ENCODE assay signal across 9 cellular contexts in genomic region chr4:105714071-105714521, GRCh38. TPM values are rescaled to one million over a fixed set of nuclear protein-coding genes. Genes with fewer than 3 reads are reported as not detected.
DNase-seq lines count a peak whose midpoint lies in the region; ATAC-seq, FAIRE-seq and TF ChIP-seq lines count a peak whose summit lies in the region.
"Had no signal": no experiment of that assay in that cellular context is flagged by ENCODE, and none has a peak within 500 bp of the region (broad histone marks: within the 10 kb centered on the region; RNA-seq: fewer than 3 reads in every experiment).

No MANE protein-coding gene starts in this region.

- no peak overlapping the region for H2BK12ac ChIP-seq in H9 (ENCODE audit: insufficient read length, low read depth, low read length)

- no peak for TF ChIP-seq POLR2A in GM12878 (IDR thresholded peaks at IDR 0.05; ENCODE audit: low read depth, low read length)

- H2BK5ac ChIP-seq in H9 (ENCODE audit: insufficient read length, low read length): no peak overlapping the region

- H3K14ac ChIP-seq in H9 (ENCODE audit: insufficient read depth, low read length): no peak overlapping the region

- peak overlapping the region; percentile 71 for H3K27ac ChIP-seq in GM12878 (ENCODE audit: control insufficient read depth, insufficient read depth)
- H3K27ac ChIP-seq in H9 (ENCODE audit: insufficient read length, low read depth, low read length): no peak overlapping the region

- RAD21 ChIA-PET in GM12878 (lab: Charles Lee; ENCODE audit: unreplicated experiment): interaction anchor here (1.0 to 3.7 kb wide), 16 partner anchors 8 to 241 kb away, joined by 3 to 46 read pairs (median 4); partner anchors contain the start of gene PPA2

- no peak overlapping the region for H2BK15ac ChIP-seq in H9 (ENCODE audit: low read depth, low read length)

- no peak overlapping the region for H3K4me3 Mint-ChIP-seq in activated T-cell treated with anti-CD3 and anti-CD28 coated beads, Interleukin-2, amount 50 U/mL, for 72 hours
- no peak overlapping the region for H3K4me3 Mint-ChIP-seq in H9
- H3K4me3 Mint-ChIP-seq: CD4-positive, alpha-beta memory T cell had no signal

- BruUV-seq in GM12878 (replicated peaks; lab: Mats Ljungman, UMichigan): no TSS peak

- no peaks in the 10 kb centered on the region for H3K23me2 ChIP-seq in H9 (ENCODE audit: insufficient read length, low read depth, low read length, poor library complexity, severe bottlenecking)

- peaks cover 2% of the 10 kb centered on the region in 2 donors for H3K36me3 Mint-ChIP-seq in activated T-cell treated with anti-CD3 and anti-CD28 coated beads, Interleukin-2, amount 50 U/mL, for 72 hours (ENCODE audit: insufficient read depth in 2 of 2)
- H3K36me3 Mint-ChIP-seq in H9 (ENCODE audit: insufficient read depth in 1 of 3, low read depth in 3 of 3): peaks cover 9 to 20% (median 12%) of the 10 kb centered on the region in 3 experiments

- no peak overlapping the region for H2BK120ac ChIP-seq in H9 (ENCODE audit: low read depth, low read length, poor library complexity, severe bottlenecking)

- no peak overlapping the region for H3K18ac ChIP-seq in H9 (ENCODE audit: insufficient read length, low read depth, low read length)

- no peak for TF ChIP-seq EP300 in GM12878 (IDR thresholded peaks at IDR 0.05; ENCODE audit: borderline replicate concordance in 1 of 2, control insufficient read depth in 1 of 2, low read depth in 2 of 2, low read length in 2 of 2)

- H3K9me3 ChIP-seq in GM12878 (replicated peaks; ENCODE audit: control insufficient read depth, insufficient read depth, low read length): no peaks in the 10 kb centered on the region; the same call in 2 of the 3 replicates
- H3K9me3 ChIP-seq in H9 (ENCODE audit: control insufficient read depth, low read depth, low read length): no peaks in the 10 kb centered on the region

- no peak overlapping the region for H3K4ac ChIP-seq in H9 (ENCODE audit: low read depth, low read length)

- no peak overlapping the region for H4K91ac ChIP-seq in H9 (ENCODE audit: insufficient read length, low read depth, low read length)

- WGBS in GM12878 (ENCODE audit: insufficient coverage, insufficient replicate concordance, low lambda C conversion rate, missing lambda C conversion rate): 11% methylated on average over 5 of the region's 5 CpGs
- WGBS in H9 (ENCODE audit: extremely low coverage, insufficient read length, low lambda C conversion rate): no CpG with 5 or more reads among the region's 5 CpGs

- H4K5ac ChIP-seq in H9 (ENCODE audit: insufficient read length, low read depth, low read length): no peak overlapping the region

- SMC1A ChIA-PET in GM12878 (lab: Charles Lee; ENCODE audit: uncharacterized antibody, unreplicated experiment): interaction anchor here (0.6 to 3.0 kb wide), 22 partner anchors 9 to 1053 kb away, joined by 3 to 29 read pairs (median 6); partner anchors contain the start of gene PPA2

- H3K4me2 ChIP-seq in GM12878 (ENCODE audit: control insufficient read depth, insufficient read depth) (peak overlapping the region; percentile 61), H9 (ENCODE audit: insufficient read depth, insufficient read length, low read length) (no peak overlapping the region)

- H3K4me1 Mint-ChIP-seq in activated T-cell treated with anti-CD3 and anti-CD28 coated beads, Interleukin-2, amount 50 U/mL, for 72 hours (ENCODE audit: low read depth): no peaks in the 10 kb centered on the region
- peaks cover 2 to 4% of the 10 kb centered on the region in 2 experiments; a peak in 2 of 4 replicates for H3K4me1 Mint-ChIP-seq in H9

- intact Hi-C loops in GM12878 (cut with micrococcal nuclease; ENCODE audit: unreplicated experiment): loop anchor here (2.0 to 10.0 kb wide), 2 partner anchors 119 to 569 kb away; partner anchors contain the start of gene TET2
- intact Hi-C loops in posterior vena cava (cut with DNase I): no loop called here

- H3K4me3 ChIP-seq in GM12878: peak overlapping the region; percentile 90

- H3T11ph ChIP-seq in H9 (ENCODE audit: low read length): no peak overlapping the region

- no peak for TF ChIP-seq RAD21 in GM12878 (IDR thresholded peaks at IDR 0.05; ENCODE audit: insufficient read depth, low read depth, low read length)

- CTCF ChIA-PET in GM12878 (lab: Yijun Ruan, JAX): interaction anchor here (0.6 to 7.0 kb wide), 20 partner anchors 8 to 573 kb away, joined by 3 to 106 read pairs (median 4); partner anchors contain the start of gene PPA2

- H3K79me1 ChIP-seq in H9 (ENCODE audit: insufficient read depth, low read depth, low read length, poor library complexity, severe bottlenecking): no peaks in the 10 kb centered on the region

- H4K8ac ChIP-seq in H9 (replicated peaks; ENCODE audit: insufficient read length, low read depth, low read length): no peak overlapping the region

- DNase-seq in AML-193 (lab: John Stamatoyannopoulos, UW): peak; percentile 84 to 89
- no peak for DNase-seq in GM12878 (ENCODE audit: low read depth, low spot score)
- DNase-seq in posterior vena cava (ENCODE audit: low spot score): no peak
- no peak for DNase-seq in DMS79 (lab: John Stamatoyannopoulos, UW)
- DNase-seq in activated T-cell treated with anti-CD3 and anti-CD28 coated beads, Interleukin-2, amount 50 U/mL, for 72 hours: no peak
- DNase-seq in H9: no peak
- DNase-seq: CD4-positive, alpha-beta memory T cell had no signal

- H2AFZ ChIP-seq in GM12878 (ENCODE audit: control insufficient read depth, low read depth, low read length): peak overlapping the region; percentile 79
- H2AFZ ChIP-seq in H9 (ENCODE audit: low read length): no peak overlapping the region

- H4K20me1 ChIP-seq in GM12878 (ENCODE audit: control insufficient read depth, insufficient read depth): no peaks in the 10 kb centered on the region
- no peaks in the 10 kb centered on the region for H4K20me1 ChIP-seq in H9 (ENCODE audit: control insufficient read depth, insufficient read depth, insufficient read length)

- H3K56ac ChIP-seq in H9 (ENCODE audit: insufficient read length, low read depth, low read length): no peak overlapping the region

- no peaks in the 10 kb centered on the region for H3K9me3 Mint-ChIP-seq in activated T-cell treated with anti-CD3 and anti-CD28 coated beads, Interleukin-2, amount 50 U/mL, for 72 hours
- peaks cover 6 to 7% of the 10 kb centered on the region in 2 experiments; a peak in 3 of 5 replicates for H3K9me3 Mint-ChIP-seq in H9
- H3K9me3 Mint-ChIP-seq: CD4-positive, alpha-beta memory T cell had no signal

- peak; percentile 60 for ATAC-seq in GM21360 (IDR thresholded peaks at IDR 0.05; ENCODE audit: unreplicated experiment)
- peak; percentile 57 for ATAC-seq in HG03521 (IDR thresholded peaks at IDR 0.05; ENCODE audit: unreplicated experiment)
- peak; percentile 57 for ATAC-seq in GM12878
- no peak for ATAC-seq in activated T-cell treated with anti-CD3 and anti-CD28 coated beads, Interleukin-2, amount 50 U/mL, for 72 hours (replicated peaks in 1 of 2)

- in situ Hi-C loops in GM12878 (cut with MboI): no loop called here

- H3K27me3 Mint-ChIP-seq in activated T-cell treated with anti-CD3 and anti-CD28 coated beads, Interleukin-2, amount 50 U/mL, for 72 hours (ENCODE audit: low read depth): no peaks in the 10 kb centered on the region
- H3K27me3 Mint-ChIP-seq in H9 (ENCODE audit: low read depth): no peaks in the 10 kb centered on the region
- H3K27me3 Mint-ChIP-seq: CD4-positive, alpha-beta memory T cell had no signal

- H3K23ac ChIP-seq in H9 (ENCODE audit: insufficient read length, low read depth, low read length): no peak overlapping the region

- no peak for TF ChIP-seq CTCF in GM12878 (IDR thresholded peaks at IDR 0.05 in 2 of 3, conservative IDR thresholded peaks at IDR 0.05 in 1 of 3; ENCODE audit: control insufficient read depth in 2 of 3, extremely low read depth in 1 of 3, insufficient read depth in 1 of 3, low read depth in 3 of 3, low read length in 3 of 3)
- TF ChIP-seq CTCF in H9 (conservative IDR thresholded peaks at IDR 0.05): no peak

- POLR2A ChIA-PET in GM12878 (lab: Charles Lee): interaction anchor here (0.7 to 1.3 kb wide), 2 partner anchors 144 to 241 kb away, joined by 4 to 5 read pairs; partner anchors contain the start of gene PPA2

- H3K9ac ChIP-seq in GM12878 (ENCODE audit: control insufficient read depth, insufficient read depth, low read length): peak overlapping the region; percentile 47; the same call in 1 of the 2 replicates
- H3K9ac ChIP-seq in H9 (ENCODE audit: extremely low read depth, insufficient read length, low read length): no peak overlapping the region

- H2AK5ac ChIP-seq in H9 (ENCODE audit: insufficient read length, low read length): no peak overlapping the region

- H3K27me3 ChIP-seq in GM12878 (replicated peaks in 1 of 2; ENCODE audit: control insufficient read depth in 2 of 2, insufficient read depth in 2 of 2, low read length in 1 of 2): no peaks in the 10 kb centered on the region
- no peaks in the 10 kb centered on the region for H3K27me3 ChIP-seq in H9 (ENCODE audit: insufficient read depth, low read length)

- peaks cover 0 to 3% of the 10 kb centered on the region in 2 experiments; a peak in 1 of 4 replicates for H3K36me3 ChIP-seq in GM12878 (ENCODE audit: control insufficient read depth in 2 of 2, insufficient read depth in 2 of 2, low read length in 1 of 2)

- no peak overlapping the region for H2BK20ac ChIP-seq in H9 (ENCODE audit: low read depth, low read length, poor library complexity, severe bottlenecking)

- no peak for FAIRE-seq in GM12878 (lab: Jason Lieb, UNC)

- H3K79me2 ChIP-seq in GM12878 (ENCODE audit: control insufficient read depth, insufficient read depth, low read length) (peaks cover 38% of the 10 kb centered on the region), H9 (ENCODE audit: insufficient read depth, low read length) (no peaks in the 10 kb centered on the region; the same call in 1 of the 2 replicates)

- H3K27ac Mint-ChIP-seq in activated T-cell treated with anti-CD3 and anti-CD28 coated beads, Interleukin-2, amount 50 U/mL, for 72 hours: no peak overlapping the region
- H3K27ac Mint-ChIP-seq in H9: no peak overlapping the region

- H3K4me1 ChIP-seq in GM12878 (ENCODE audit: control insufficient read depth, insufficient read depth, low read length) (peaks cover 3% of the 10 kb centered on the region; the same call in 1 of the 2 replicates), H9 (ENCODE audit: insufficient read depth, low read length) (no peaks in the 10 kb centered on the region)

RNA-seq across cellular contexts. Expression of gene GSTCD, which starts 5.5 kb away (rescaled TPM):
- total RNA-seq in GM12878 (2013; cell fraction: nucleolus; rRNA removed): 63.8 and 64.3 TPM in 2 replicates
- total RNA-seq in GM12878 (2014; rRNA removed): 14.9 and 16.2 TPM in 2 replicates
- total RNA-seq in GM12878 (2014; rRNA removed; fragmentation: Illumina TruSeq; extraction: Trizol): 18.6 and 19.5 TPM in 2 replicates
- total RNA-seq in GM12878 (2021): 19.9 and 20.4 TPM in 2 replicates
- polyA plus RNA-seq in GM12878 (2011; ENCODE audit: low read depth): 4.1 TPM
- 28.4 and 39.4 TPM in 2 replicates for polyA plus RNA-seq in GM12878 (2011; rRNA removed)
- 11.1 and 11.6 TPM in 2 replicates for polyA plus RNA-seq in GM12878 (2011; cell fraction: cytosol; rRNA removed)
- 12.3 and 14.6 TPM in 2 replicates for polyA plus RNA-seq in GM12878 (2011; cell fraction: nucleus; rRNA removed)
- polyA plus RNA-seq in GM12878 (2012): 3.9 and 6.5 TPM in 2 replicates
- 16.1 and 18.0 TPM in 2 replicates for polyA plus RNA-seq in GM12878 (2014; fragmentation: Illumina TruSeq; extraction: Trizol)
- polyA plus RNA-seq in GM12878 (2014; fragmentation: Nextera tagmentation; extraction: Ambion mirVana): 1 to 10 TPM; 4.3 to 5.7 TPM
- polyA plus RNA-seq in GM12878 (2014; rRNA removed): 10.6 and 12.0 TPM in 2 replicates
- 10 to 100 TPM; 10.6 to 13.3 TPM for polyA plus RNA-seq in GM12878 (2016; fragmentation: Nextera tagmentation; extraction: Ambion mirVana)
- 23.1 and 26.7 TPM in 2 replicates for polyA minus RNA-seq in GM12878 (2011; rRNA and poly(A)+ RNA removed)
- polyA minus RNA-seq in GM12878 (2011; cell fraction: cytosol; rRNA and poly(A)+ RNA removed): 11.2 and 13.5 TPM in 2 replicates
- polyA minus RNA-seq in GM12878 (2011; cell fraction: nucleus; rRNA and poly(A)+ RNA removed): 28.7 and 40.2 TPM in 2 replicates
- total RNA-seq in posterior vena cava: 10 to 100 TPM in 1 of 2 donors, 1 to 10 TPM in 1; 7.8 to 14.0 TPM
- total RNA-seq in activated T-cell treated with anti-CD3 and anti-CD28 coated beads, Interleukin-2, amount 50 U/mL, for 72 hours: 10 to 100 TPM; 14.7 to 14.8 TPM
- total RNA-seq in H9 (2021): 16.2 and 17.9 TPM in 2 replicates

RNA-seq across cellular contexts. Expression of gene INTS12, which starts 5.6 kb away (rescaled TPM):
- total RNA-seq in GM12878 (2013; cell fraction: nucleolus; rRNA removed): 34.6 and 41.0 TPM in 2 replicates
- total RNA-seq in GM12878 (2014; rRNA removed) (29.6 and 30.5 TPM in 2 replicates), GM12878 (2014; rRNA removed; fragmentation: Illumina TruSeq; extraction: Trizol) (28.8 and 29.4 TPM in 2 replicates), GM12878 (2021) (23.7 and 24.2 TPM in 2 replicates), posterior vena cava (10 to 100 TPM; 20.1 to 20.4 TPM), H9 (2021) (14.5 and 15.6 TPM in 2 replicates)
- polyA plus RNA-seq in GM12878 (2011; ENCODE audit: low read depth): 23.3 TPM
- polyA plus RNA-seq in GM12878 (2011; rRNA removed) (41.0 and 46.9 TPM in 2 replicates), GM12878 (2014; fragmentation: Illumina TruSeq; extraction: Trizol) (52.4 and 55.8 TPM in 2 replicates), GM12878 (2014; fragmentation: Nextera tagmentation; extraction: Ambion mirVana) (10 to 100 TPM; 40.4 to 43.9 TPM), GM12878 (2014; rRNA removed) (28.3 and 34.9 TPM in 2 replicates), GM12878 (2016; fragmentation: Nextera tagmentation; extraction: Ambion mirVana) (10 to 100 TPM; 34.2 to 39.6 TPM)
- 25.5 and 31.1 TPM in 2 replicates for polyA plus RNA-seq in GM12878 (2011; cell fraction: cytosol; rRNA removed)
- polyA plus RNA-seq in GM12878 (2011; cell fraction: nucleus; rRNA removed): 32.6 and 35.2 TPM in 2 replicates
- 24.2 and 29.0 TPM in 2 replicates for polyA plus RNA-seq in GM12878 (2012)
- 38.8 and 50.5 TPM in 2 replicates for polyA minus RNA-seq in GM12878 (2011; rRNA and poly(A)+ RNA removed)
- 8.7 and 9.1 TPM in 2 replicates for polyA minus RNA-seq in GM12878 (2011; cell fraction: cytosol; rRNA and poly(A)+ RNA removed)
- 32.5 and 46.6 TPM in 2 replicates for polyA minus RNA-seq in GM12878 (2011; cell fraction: nucleus; rRNA and poly(A)+ RNA removed)
- 10 to 100 TPM; 21.4 to 23.3 TPM for total RNA-seq in activated T-cell treated with anti-CD3 and anti-CD28 coated beads, Interleukin-2, amount 50 U/mL, for 72 hours

Comparison
In these comparisons a context has a peak if more than half of its experiments do, and no peak if none do; other contexts are left out.
1. DNase-seq: peak in AML-193 (2 of 2); none in GM12878 (single experiment), posterior vena cava (single experiment), DMS79 (single experiment), activated T-cell treated with anti-CD3 and anti-CD28 coated beads, Interleukin-2, amount 50 U/mL, for 72 hours (0 of 2) and H9 (single experiment).
2. ATAC-seq: peak in GM21360 (single experiment), HG03521 (single experiment) and GM12878 (single experiment); none in activated T-cell treated with anti-CD3 and anti-CD28 coated beads, Interleukin-2, amount 50 U/mL, for 72 hours (0 of 2).